ENCODE assay signal across 23 cellular contexts in genomic region chr9:135650408-135650807, GRCh38. TPM values are rescaled to one million over a fixed set of nuclear protein-coding genes. Genes with fewer than 3 reads are reported as not detected.
DNase-seq lines count a peak whose midpoint lies in the region; ATAC-seq, FAIRE-seq and TF ChIP-seq lines count a peak whose summit lies in the region.
"Had no signal": no experiment of that assay in that cellular context is flagged by ENCODE, and none has a peak within 500 bp of the region (broad histone marks: within the 10 kb centered on the region; RNA-seq: fewer than 3 reads in every experiment).

No MANE protein-coding gene starts in this region.

- H3K27ac ChIP-seq in H9 (ENCODE audit: insufficient read length, low read depth, low read length), result peak overlapping the region; percentile 4
- no peak overlapping the region for H3K27ac ChIP-seq in GM12878 (ENCODE audit: control insufficient read depth, insufficient read depth)
- H3K27ac ChIP-seq in mesenchymal stem cell (ENCODE audit: low read length, poor library complexity, severe bottlenecking), result no peak overlapping the region
- H3K27ac ChIP-seq in trophoblast cell (ENCODE audit: low read depth, low read length), result no peak overlapping the region
- H3K27ac ChIP-seq: C4-2B, GM23248, SK-N-MC had no signal

- no peak for FAIRE-seq in GM12878 (lab: Jason Lieb, UNC)
- FAIRE-seq: GM19239, RCC 7860 had no signal

- H3K79me2 ChIP-seq in H9 (ENCODE audit: insufficient read depth, low read length), result no peaks in the 10 kb centered on the region
- H3K79me2 ChIP-seq in GM12878 (ENCODE audit: control insufficient read depth, insufficient read depth, low read length), result no peaks in the 10 kb centered on the region
- H3K79me2 ChIP-seq in trophoblast cell (ENCODE audit: control insufficient read depth, insufficient read depth, low read length, poor library complexity), result no peaks in the 10 kb centered on the region

- CTCF ChIA-PET in GM12878 (lab: Yijun Ruan, JAX), result no interaction called here

- no CpG with 5 or more reads among the region's 17 CpGs for WGBS in H9 (ENCODE audit: extremely low coverage, insufficient read length, low lambda C conversion rate)
- 66% methylated on average over 17 of the region's 17 CpGs for WGBS in GM12878 (ENCODE audit: insufficient coverage, insufficient replicate concordance, low lambda C conversion rate, missing lambda C conversion rate)
- WGBS in mesenchymal stem cell, result 95% methylated on average over 17 of the region's 17 CpGs
- WGBS in trophoblast cell (ENCODE audit: extremely low coverage, insufficient coverage, insufficient read length), result 100% methylated on average over 4 of the region's 17 CpGs

- RAD21 ChIA-PET in GM12878 (lab: Charles Lee; ENCODE audit: unreplicated experiment), result no interaction called here

- H3K14ac ChIP-seq in H9 (ENCODE audit: insufficient read depth, low read length) (no peak overlapping the region), mesenchymal stem cell (ENCODE audit: low read length in 2 of 2) (no peak overlapping the region), trophoblast cell (ENCODE audit: low read length) (no peak overlapping the region)

- no peak overlapping the region for H2AFZ ChIP-seq in H9 (ENCODE audit: low read length)
- H2AFZ ChIP-seq in GM12878 (ENCODE audit: control insufficient read depth, low read depth, low read length), result no peak overlapping the region
- no peak overlapping the region for H2AFZ ChIP-seq in mesenchymal stem cell (ENCODE audit: low read depth, low read length)
- no peak overlapping the region for H2AFZ ChIP-seq in trophoblast cell (ENCODE audit: insufficient read depth, low read length, poor library complexity)
- H2AFZ ChIP-seq: GM23248 had no signal

- no peak overlapping the region for H4K5ac ChIP-seq in H9 (ENCODE audit: insufficient read length, low read depth, low read length)

- no peaks in the 10 kb centered on the region; the same call in none of the 2 replicates for H3K27me3 Mint-ChIP-seq in H9 (ENCODE audit: low read depth)
- peaks cover 6% of the 10 kb centered on the region for H3K27me3 Mint-ChIP-seq in activated T-cell treated with anti-CD3 and anti-CD28 coated beads, Interleukin-2, amount 50 U/mL, for 72 hours (ENCODE audit: low read depth)
- H3K27me3 Mint-ChIP-seq: IgD-negative memory B cell had no signal

- no peak for TF ChIP-seq CTCF in H9 (conservative IDR thresholded peaks at IDR 0.05)
- no peak for TF ChIP-seq CTCF in GM12878 (IDR thresholded peaks at IDR 0.05 in 2 of 3, conservative IDR thresholded peaks at IDR 0.05 in 1 of 3; ENCODE audit: control insufficient read depth in 2 of 3, extremely low read depth in 1 of 3, insufficient read depth in 1 of 3, low read depth in 3 of 3, low read length in 3 of 3)

- H3K79me1 ChIP-seq in H9 (ENCODE audit: insufficient read depth, low read depth, low read length, poor library complexity, severe bottlenecking) (no peaks in the 10 kb centered on the region), mesenchymal stem cell (replicated peaks; ENCODE audit: low read length, poor library complexity, severe bottlenecking) (no peaks in the 10 kb centered on the region), trophoblast cell (ENCODE audit: low read length) (no peaks in the 10 kb centered on the region)

- H3K36me3 ChIP-seq in GM12878 (ENCODE audit: control insufficient read depth in 2 of 2, insufficient read depth in 2 of 2, low read length in 1 of 2) (no peaks in the 10 kb centered on the region), mesenchymal stem cell (ENCODE audit: control insufficient read depth in 1 of 2, insufficient read depth in 2 of 2, low read depth in 1 of 2, low read length in 2 of 2) (no peaks in the 10 kb centered on the region), trophoblast cell (ENCODE audit: control insufficient read depth in 1 of 2, insufficient read depth in 2 of 2, low read length in 2 of 2) (peaks cover 2 to 4% of the 10 kb centered on the region in 2 experiments)

- H2AK5ac ChIP-seq in H9 (ENCODE audit: insufficient read length, low read length) (no peak overlapping the region), mesenchymal stem cell (ENCODE audit: low read length, severe bottlenecking) (no peak overlapping the region), trophoblast cell (ENCODE audit: low read length) (no peak overlapping the region)

- H3K23me2 ChIP-seq in H9 (ENCODE audit: insufficient read length, low read depth, low read length, poor library complexity, severe bottlenecking), result no peaks in the 10 kb centered on the region

- TF ChIP-seq EP300 in GM12878 (IDR thresholded peaks at IDR 0.05; ENCODE audit: borderline replicate concordance in 1 of 2, control insufficient read depth in 1 of 2, low read depth in 2 of 2, low read length in 2 of 2), result no peak

- DNase-seq in H9 (no peak), GM12878 (ENCODE audit: low read depth, low spot score) (no peak), mesenchymal stem cell (no peak), trophoblast cell (no peak), T-helper 1 cell (no peak), SHP77 (lab: John Stamatoyannopoulos, UW) (no peak), SKM-1 (lab: John Stamatoyannopoulos, UW; ENCODE audit: unreplicated experiment) (no peak)
- no peak for DNase-seq in activated T-cell treated with anti-CD3 and anti-CD28 coated beads, Interleukin-2, amount 50 U/mL, for 72 hours
- DNase-seq: AML-193; DMS79 treated with DMSO at 0.1 percent for 48 hours; GM23248; NCI-H1048; NCI-H510A; NCI-H748 treated with DMSO at 0.1 percent for 48 hours; NK-92 treated with Interleukin-12 subunit alpha and Interleukin-12 subunit beta, amount 100 ng/mL, for 24 hours; Right ventricle myocardium superior had no signal

- SMC1A ChIA-PET in GM12878 (lab: Charles Lee; ENCODE audit: uncharacterized antibody, unreplicated experiment), result no interaction called here

- H2BK5ac ChIP-seq in H9 (ENCODE audit: insufficient read length, low read length) (no peak overlapping the region), mesenchymal stem cell (ENCODE audit: low read depth, low read length, poor library complexity, severe bottlenecking) (no peak overlapping the region), trophoblast cell (ENCODE audit: low read depth, low read length, poor library complexity) (no peak overlapping the region)

- intact Hi-C loops in GM12878 (cut with micrococcal nuclease; ENCODE audit: unreplicated experiment), result no loop called here

- no peak for TF ChIP-seq POLR2A in GM12878 (IDR thresholded peaks at IDR 0.05; ENCODE audit: low read depth, low read length)

- no peak for ATAC-seq in GM12878
- ATAC-seq in activated T-cell treated with anti-CD3 and anti-CD28 coated beads, Interleukin-2, amount 50 U/mL, for 72 hours (replicated peaks in 1 of 2), result no peak

- H3K9me3 ChIP-seq in H9 (ENCODE audit: control insufficient read depth, low read depth, low read length), result peaks cover 29% of the 10 kb centered on the region
- H3K9me3 ChIP-seq in GM12878 (replicated peaks; ENCODE audit: control insufficient read depth, insufficient read depth, low read length), result no peaks in the 10 kb centered on the region; the same call in 1 of the 3 replicates
- H3K9me3 ChIP-seq in mesenchymal stem cell (ENCODE audit: control insufficient read depth, low read length), result peaks cover 51% of the 10 kb centered on the region
- H3K9me3 ChIP-seq in trophoblast cell (ENCODE audit: insufficient read depth, low read depth, low read length), result peaks cover 18% of the 10 kb centered on the region

- H3K36me3 Mint-ChIP-seq in H9 (ENCODE audit: insufficient read depth in 1 of 3, low read depth in 3 of 3), result peaks cover 48 to 82% (median 67%) of the 10 kb centered on the region in 3 experiments
- H3K36me3 Mint-ChIP-seq in activated T-cell treated with anti-CD3 and anti-CD28 coated beads, Interleukin-2, amount 50 U/mL, for 72 hours (ENCODE audit: insufficient read depth in 2 of 2), result peaks cover 5 to 13% of the 10 kb centered on the region in 2 donors
- H3K36me3 Mint-ChIP-seq: IgD-negative memory B cell had no signal

- peaks cover 4% of the 10 kb centered on the region; the same call in 1 of the 2 replicates for H3K4me1 ChIP-seq in H9 (ENCODE audit: insufficient read depth, low read length)
- H3K4me1 ChIP-seq in GM12878 (ENCODE audit: control insufficient read depth, insufficient read depth, low read length), result no peaks in the 10 kb centered on the region
- no peaks in the 10 kb centered on the region for H3K4me1 ChIP-seq in mesenchymal stem cell (ENCODE audit: control insufficient read depth, insufficient read depth, low read depth, low read length)
- no peaks in the 10 kb centered on the region for H3K4me1 ChIP-seq in trophoblast cell (ENCODE audit: control insufficient read depth in 1 of 2, insufficient read depth in 2 of 2, low read length in 2 of 2)

- POLR2A ChIA-PET in GM12878 (lab: Charles Lee), result no interaction called here

- no peaks in the 10 kb centered on the region for H3K27me3 ChIP-seq in H9 (ENCODE audit: insufficient read depth, low read length)
- peaks cover 0 to 1% of the 10 kb centered on the region in 2 experiments; a peak in 1 of 4 replicates for H3K27me3 ChIP-seq in GM12878 (replicated peaks in 1 of 2; ENCODE audit: control insufficient read depth in 2 of 2, insufficient read depth in 2 of 2, low read length in 1 of 2)
- no peaks in the 10 kb centered on the region for H3K27me3 ChIP-seq in mesenchymal stem cell (ENCODE audit: control insufficient read depth in 1 of 2, insufficient read depth in 1 of 2, low read length in 2 of 2)
- H3K27me3 ChIP-seq in trophoblast cell (ENCODE audit: insufficient read depth, low read length), result no peaks in the 10 kb centered on the region

- no peak overlapping the region for H3K56ac ChIP-seq in H9 (ENCODE audit: insufficient read length, low read depth, low read length)

- H3T11ph ChIP-seq in H9 (ENCODE audit: low read length), result no peak overlapping the region

- peaks cover 89 to 90% of the 10 kb centered on the region in 2 experiments for H3K9me3 Mint-ChIP-seq in H9
- peaks cover 15 to 22% of the 10 kb centered on the region in 2 donors for H3K9me3 Mint-ChIP-seq in activated T-cell treated with anti-CD3 and anti-CD28 coated beads, Interleukin-2, amount 50 U/mL, for 72 hours

- H2BK20ac ChIP-seq in H9 (ENCODE audit: low read depth, low read length, poor library complexity, severe bottlenecking), result no peak overlapping the region

- H2BK15ac ChIP-seq in H9 (ENCODE audit: low read depth, low read length) (no peak overlapping the region), mesenchymal stem cell (ENCODE audit: low read depth, poor library complexity, severe bottlenecking) (no peak overlapping the region)

- H2BK120ac ChIP-seq in H9 (ENCODE audit: low read depth, low read length, poor library complexity, severe bottlenecking) (no peak overlapping the region), mesenchymal stem cell (ENCODE audit: low read depth, low read length) (no peak overlapping the region), trophoblast cell (ENCODE audit: insufficient read depth, low read length, poor library complexity) (no peak overlapping the region)

- H4K12ac ChIP-seq in trophoblast cell (ENCODE audit: low read depth, low read length), result no peak overlapping the region

- H2BK12ac ChIP-seq in H9 (ENCODE audit: insufficient read length, low read depth, low read length) (no peak overlapping the region), mesenchymal stem cell (ENCODE audit: low read length in 2 of 2) (no peak overlapping the region), trophoblast cell (ENCODE audit: low read length) (no peak overlapping the region)

- H3K4me3 Mint-ChIP-seq in H9, result peak overlapping the region in 1 of 2 experiments; percentile 22; a peak in 3 of 5 replicates
- no peak overlapping the region for H3K4me3 Mint-ChIP-seq in activated T-cell treated with anti-CD3 and anti-CD28 coated beads, Interleukin-2, amount 50 U/mL, for 72 hours
- H3K4me3 Mint-ChIP-seq: IgD-negative memory B cell had no signal

- in situ Hi-C loops in GM12878 (cut with MboI), result no loop called here

- no peak overlapping the region for H3K9ac ChIP-seq in H9 (ENCODE audit: extremely low read depth, insufficient read length, low read length)
- H3K9ac ChIP-seq in GM12878 (ENCODE audit: control insufficient read depth, insufficient read depth, low read length), result no peak overlapping the region
- no peak overlapping the region for H3K9ac ChIP-seq in mesenchymal stem cell (ENCODE audit: low read length)
- H3K9ac ChIP-seq in trophoblast cell (ENCODE audit: low read length), result peak overlapping the region; percentile 19
- H3K9ac ChIP-seq: GM23248 had no signal

- H3K18ac ChIP-seq in H9 (ENCODE audit: insufficient read length, low read depth, low read length), result no peak overlapping the region
- H3K18ac ChIP-seq in mesenchymal stem cell (ENCODE audit: low read depth in 1 of 2, low read length in 2 of 2), result no peak overlapping the region
- no peak overlapping the region for H3K18ac ChIP-seq in trophoblast cell (ENCODE audit: low read length)

- H4K20me1 ChIP-seq in H9 (ENCODE audit: control insufficient read depth, insufficient read depth, insufficient read length) (no peaks in the 10 kb centered on the region), GM12878 (ENCODE audit: control insufficient read depth, insufficient read depth) (no peaks in the 10 kb centered on the region)

- peak overlapping the region in 1 of 3 experiments; percentile 63; a peak in 4 of 7 replicates for H3K27ac Mint-ChIP-seq in H9
- no peak overlapping the region for H3K27ac Mint-ChIP-seq in activated T-cell treated with anti-CD3 and anti-CD28 coated beads, Interleukin-2, amount 50 U/mL, for 72 hours
- H3K27ac Mint-ChIP-seq: IgD-negative memory B cell had no signal

- no peak overlapping the region for H4K8ac ChIP-seq in H9 (replicated peaks; ENCODE audit: insufficient read length, low read depth, low read length)
- H4K8ac ChIP-seq in mesenchymal stem cell (ENCODE audit: low read length), result no peak overlapping the region
- H4K8ac ChIP-seq in trophoblast cell (ENCODE audit: low read depth, low read length), result no peak overlapping the region

- no peak for TF ChIP-seq RAD21 in GM12878 (IDR thresholded peaks at IDR 0.05; ENCODE audit: insufficient read depth, low read depth, low read length)

- H4K91ac ChIP-seq in H9 (ENCODE audit: insufficient read length, low read depth, low read length) (no peak overlapping the region), mesenchymal stem cell (ENCODE audit: low read length) (peak overlapping the region; percentile 36), trophoblast cell (ENCODE audit: low read depth, low read length) (no peak overlapping the region)

- H3K4me2 ChIP-seq in H9 (ENCODE audit: insufficient read depth, insufficient read length, low read length) (peak overlapping the region; percentile 23), GM12878 (ENCODE audit: control insufficient read depth, insufficient read depth) (no peak overlapping the region), mesenchymal stem cell (ENCODE audit: low read length, poor library complexity, severe bottlenecking) (no peak overlapping the region), trophoblast cell (ENCODE audit: low read length) (no peak overlapping the region)

- peaks cover 16 to 23% of the 10 kb centered on the region in 2 experiments for H3K4me1 Mint-ChIP-seq in H9
- H3K4me1 Mint-ChIP-seq in activated T-cell treated with anti-CD3 and anti-CD28 coated beads, Interleukin-2, amount 50 U/mL, for 72 hours (ENCODE audit: low read depth), result no peaks in the 10 kb centered on the region
- H3K4me1 Mint-ChIP-seq: IgD-negative memory B cell had no signal

- H3K23ac ChIP-seq in H9 (ENCODE audit: insufficient read length, low read depth, low read length) (no peak overlapping the region), mesenchymal stem cell (ENCODE audit: low read length in 2 of 2) (no peak overlapping the region), trophoblast cell (ENCODE audit: low read length) (peak overlapping the region; percentile 91)

- H3K4me3 ChIP-seq in GM12878 (no peak overlapping the region), mesenchymal stem cell (ENCODE audit: insufficient read depth in 1 of 2, low read depth in 1 of 2, low read length in 2 of 2) (no peak overlapping the region), trophoblast cell (ENCODE audit: low read depth, low read length) (peak overlapping the region; percentile 65)
- H3K4me3 ChIP-seq: GM23248, SK-N-MC had no signal

- BruUV-seq in GM12878 (replicated peaks; lab: Mats Ljungman, UMichigan), result no TSS peak

- H3K4ac ChIP-seq in H9 (ENCODE audit: low read depth, low read length) (no peak overlapping the region), mesenchymal stem cell (ENCODE audit: low read depth in 1 of 2, low read length in 2 of 2) (no peak overlapping the region), trophoblast cell (ENCODE audit: low read depth, low read length) (no peak overlapping the region)

RNA-seq across cellular contexts. Expression of gene GLT6D1, which starts 11.1 kb away (rescaled TPM):
- not detected in 2 replicates for total RNA-seq in H9 (2021)
- not detected in 2 replicates for total RNA-seq in GM12878 (2013; cell fraction: nucleolus; rRNA removed)
- total RNA-seq in GM12878 (2014; rRNA removed), result not detected in 2 replicates
- total RNA-seq in GM12878 (2014; rRNA removed; fragmentation: Illumina TruSeq; extraction: Trizol), result not detected in 2 replicates
- not detected in 2 replicates for total RNA-seq in GM12878 (2021)
- polyA plus RNA-seq in GM12878 (2011; ENCODE audit: low read depth), result not detected
- not detected in 2 replicates for polyA plus RNA-seq in GM12878 (2011; rRNA removed)
- not detected in 2 replicates for polyA plus RNA-seq in GM12878 (2011; cell fraction: cytosol; rRNA removed)
- not detected in 2 replicates for polyA plus RNA-seq in GM12878 (2011; cell fraction: nucleus; rRNA removed)
- not detected in 2 replicates for polyA plus RNA-seq in GM12878 (2012)
- not detected in 2 replicates for polyA plus RNA-seq in GM12878 (2014; fragmentation: Illumina TruSeq; extraction: Trizol)
- not detected for polyA plus RNA-seq in GM12878 (2014; fragmentation: Nextera tagmentation; extraction: Ambion mirVana)
- polyA plus RNA-seq in GM12878 (2014; rRNA removed), result not detected in 2 replicates
- not detected for polyA plus RNA-seq in GM12878 (2016; fragmentation: Nextera tagmentation; extraction: Ambion mirVana)
- polyA minus RNA-seq in GM12878 (2011; rRNA and poly(A)+ RNA removed), result not detected in 2 replicates
- polyA minus RNA-seq in GM12878 (2011; cell fraction: cytosol; rRNA and poly(A)+ RNA removed), result not detected in 2 replicates
- polyA minus RNA-seq in GM12878 (2011; cell fraction: nucleus; rRNA and poly(A)+ RNA removed), result not detected in 2 replicates
- polyA plus RNA-seq in mesenchymal stem cell (2013, experiment 1 of 2), result not detected
- polyA plus RNA-seq in mesenchymal stem cell (2013, experiment 2 of 2), result not detected
- polyA plus RNA-seq in trophoblast cell (2013), result not detected in 2 replicates
- total RNA-seq in activated T-cell treated with anti-CD3 and anti-CD28 coated beads, Interleukin-2, amount 50 U/mL, for 72 hours, result not detected
- total RNA-seq: GM23248, MCF 10A, OCI-LY7, Right ventricle myocardium superior had no signal
- polyA plus RNA-seq: GM23248, IgD-negative memory B cell had no signal

RNA-seq across cellular contexts. Expression of gene LCN9, which starts 12.7 kb away (rescaled TPM):
- total RNA-seq in H9 (2021) (0.52 and 0.72 TPM in 2 replicates), GM12878 (2014; rRNA removed) (not detected in 2 replicates), GM12878 (2014; rRNA removed; fragmentation: Illumina TruSeq; extraction: Trizol) (not detected in 2 replicates), GM12878 (2021) (not detected in 2 replicates)
- total RNA-seq in GM12878 (2013; cell fraction: nucleolus; rRNA removed), result not detected in 2 replicates
- polyA plus RNA-seq in GM12878 (2011; ENCODE audit: low read depth), result not detected
- polyA plus RNA-seq in GM12878 (2011; rRNA removed) (not detected in 2 replicates), GM12878 (2014; fragmentation: Illumina TruSeq; extraction: Trizol) (not detected in 2 replicates), GM12878 (2014; fragmentation: Nextera tagmentation; extraction: Ambion mirVana) (not detected), GM12878 (2014; rRNA removed) (not detected in 2 replicates), GM12878 (2016; fragmentation: Nextera tagmentation; extraction: Ambion mirVana) (not detected)
- not detected in 2 replicates for polyA plus RNA-seq in GM12878 (2011; cell fraction: cytosol; rRNA removed)
- polyA plus RNA-seq in GM12878 (2011; cell fraction: nucleus; rRNA removed), result 0.16 TPM in 1 of 2 replicates, not detected in the other
- not detected in 2 replicates for polyA plus RNA-seq in GM12878 (2012)
- not detected in 2 replicates for polyA minus RNA-seq in GM12878 (2011; rRNA and poly(A)+ RNA removed)
- polyA minus RNA-seq in GM12878 (2011; cell fraction: cytosol; rRNA and poly(A)+ RNA removed), result not detected in 2 replicates
- not detected in 2 replicates for polyA minus RNA-seq in GM12878 (2011; cell fraction: nucleus; rRNA and poly(A)+ RNA removed)
- polyA plus RNA-seq in mesenchymal stem cell (2013, experiment 1 of 2), result not detected
- not detected for polyA plus RNA-seq in mesenchymal stem cell (2013, experiment 2 of 2)
- 0.32 and 0.67 TPM in 2 replicates for polyA plus RNA-seq in trophoblast cell (2013)
- total RNA-seq in activated T-cell treated with anti-CD3 and anti-CD28 coated beads, Interleukin-2, amount 50 U/mL, for 72 hours, result not detected
- total RNA-seq: GM23248, MCF 10A, OCI-LY7, Right ventricle myocardium superior had no signal
- polyA plus RNA-seq: GM23248, IgD-negative memory B cell had no signal

RNA-seq across cellular contexts. Expression of gene SOHLH1, which starts 48.9 kb away (rescaled TPM):
- not detected in 2 replicates for total RNA-seq in H9 (2021)
- total RNA-seq in GM12878 (2013; cell fraction: nucleolus; rRNA removed), result not detected in 2 replicates
- not detected in 2 replicates for total RNA-seq in GM12878 (2014; rRNA removed)
- total RNA-seq in GM12878 (2014; rRNA removed; fragmentation: Illumina TruSeq; extraction: Trizol), result not detected in 2 replicates
- not detected in 2 replicates for total RNA-seq in GM12878 (2021)
- not detected for polyA plus RNA-seq in GM12878 (2011; ENCODE audit: low read depth)
- 0.06 TPM in 1 of 2 replicates, not detected in the other for polyA plus RNA-seq in GM12878 (2011; rRNA removed)
- 0.17 TPM in 1 of 2 replicates, not detected in the other for polyA plus RNA-seq in GM12878 (2011; cell fraction: cytosol; rRNA removed)
- 0.09 TPM in 1 of 2 replicates, not detected in the other for polyA plus RNA-seq in GM12878 (2011; cell fraction: nucleus; rRNA removed)
- polyA plus RNA-seq in GM12878 (2012), result not detected in 2 replicates
- polyA plus RNA-seq in GM12878 (2014; fragmentation: Illumina TruSeq; extraction: Trizol), result not detected in 2 replicates
- not detected for polyA plus RNA-seq in GM12878 (2014; fragmentation: Nextera tagmentation; extraction: Ambion mirVana)
- polyA plus RNA-seq in GM12878 (2014; rRNA removed), result not detected in 2 replicates
- polyA plus RNA-seq in GM12878 (2016; fragmentation: Nextera tagmentation; extraction: Ambion mirVana), result not detected
- not detected in 2 replicates for polyA minus RNA-seq in GM12878 (2011; rRNA and poly(A)+ RNA removed)
- not detected in 2 replicates for polyA minus RNA-seq in GM12878 (2011; cell fraction: cytosol; rRNA and poly(A)+ RNA removed)
- not detected in 2 replicates for polyA minus RNA-seq in GM12878 (2011; cell fraction: nucleus; rRNA and poly(A)+ RNA removed)
- polyA plus RNA-seq in mesenchymal stem cell (2013, experiment 1 of 2), result not detected
- polyA plus RNA-seq in mesenchymal stem cell (2013, experiment 2 of 2), result not detected
- polyA plus RNA-seq in trophoblast cell (2013), result 0.04 and 0.06 TPM in 2 replicates
- total RNA-seq in activated T-cell treated with anti-CD3 and anti-CD28 coated beads, Interleukin-2, amount 50 U/mL, for 72 hours, result not detected
- total RNA-seq: GM23248, MCF 10A, OCI-LY7, Right ventricle myocardium superior had no signal
- polyA plus RNA-seq: GM23248, IgD-negative memory B cell had no signal

RNA-seq across cellular contexts. Expression of gene KCNT1, which starts 51.6 kb away (rescaled TPM):
- total RNA-seq in H9 (2021) (0.64 and 0.68 TPM in 2 replicates), GM12878 (2014; rRNA removed) (not detected in 2 replicates), GM12878 (2014; rRNA removed; fragmentation: Illumina TruSeq; extraction: Trizol) (not detected in 2 replicates), GM12878 (2021) (not detected in 2 replicates)
- not detected in 2 replicates for total RNA-seq in GM12878 (2013; cell fraction: nucleolus; rRNA removed)
- not detected for polyA plus RNA-seq in GM12878 (2011; ENCODE audit: low read depth)
- polyA plus RNA-seq in GM12878 (2011; rRNA removed) (not detected in 2 replicates), GM12878 (2014; fragmentation: Illumina TruSeq; extraction: Trizol) (not detected in 2 replicates), GM12878 (2014; fragmentation: Nextera tagmentation; extraction: Ambion mirVana) (not detected), GM12878 (2014; rRNA removed) (not detected in 2 replicates), GM12878 (2016; fragmentation: Nextera tagmentation; extraction: Ambion mirVana) (not detected)
- not detected in 2 replicates for polyA plus RNA-seq in GM12878 (2011; cell fraction: cytosol; rRNA removed)
- not detected in 2 replicates for polyA plus RNA-seq in GM12878 (2011; cell fraction: nucleus; rRNA removed)
- 0.08 TPM in 1 of 2 replicates, not detected in the other for polyA plus RNA-seq in GM12878 (2012)
- not detected in 2 replicates for polyA minus RNA-seq in GM12878 (2011; rRNA and poly(A)+ RNA removed)
- polyA minus RNA-seq in GM12878 (2011; cell fraction: cytosol; rRNA and poly(A)+ RNA removed), result not detected in 2 replicates
- polyA minus RNA-seq in GM12878 (2011; cell fraction: nucleus; rRNA and poly(A)+ RNA removed), result not detected in 2 replicates
- not detected for polyA plus RNA-seq in mesenchymal stem cell (2013, experiment 1 of 2)
- polyA plus RNA-seq in mesenchymal stem cell (2013, experiment 2 of 2), result not detected
- polyA plus RNA-seq in trophoblast cell (2013), result 0.05 and 0.06 TPM in 2 replicates
- total RNA-seq in activated T-cell treated with anti-CD3 and anti-CD28 coated beads, Interleukin-2, amount 50 U/mL, for 72 hours, result not detected
- total RNA-seq: GM23248, MCF 10A, OCI-LY7 had no signal
- polyA plus RNA-seq: GM23248, IgD-negative memory B cell had no signal
